11 cellular contexts compared by ENCODE assay signal in the genomic region with DNA sequence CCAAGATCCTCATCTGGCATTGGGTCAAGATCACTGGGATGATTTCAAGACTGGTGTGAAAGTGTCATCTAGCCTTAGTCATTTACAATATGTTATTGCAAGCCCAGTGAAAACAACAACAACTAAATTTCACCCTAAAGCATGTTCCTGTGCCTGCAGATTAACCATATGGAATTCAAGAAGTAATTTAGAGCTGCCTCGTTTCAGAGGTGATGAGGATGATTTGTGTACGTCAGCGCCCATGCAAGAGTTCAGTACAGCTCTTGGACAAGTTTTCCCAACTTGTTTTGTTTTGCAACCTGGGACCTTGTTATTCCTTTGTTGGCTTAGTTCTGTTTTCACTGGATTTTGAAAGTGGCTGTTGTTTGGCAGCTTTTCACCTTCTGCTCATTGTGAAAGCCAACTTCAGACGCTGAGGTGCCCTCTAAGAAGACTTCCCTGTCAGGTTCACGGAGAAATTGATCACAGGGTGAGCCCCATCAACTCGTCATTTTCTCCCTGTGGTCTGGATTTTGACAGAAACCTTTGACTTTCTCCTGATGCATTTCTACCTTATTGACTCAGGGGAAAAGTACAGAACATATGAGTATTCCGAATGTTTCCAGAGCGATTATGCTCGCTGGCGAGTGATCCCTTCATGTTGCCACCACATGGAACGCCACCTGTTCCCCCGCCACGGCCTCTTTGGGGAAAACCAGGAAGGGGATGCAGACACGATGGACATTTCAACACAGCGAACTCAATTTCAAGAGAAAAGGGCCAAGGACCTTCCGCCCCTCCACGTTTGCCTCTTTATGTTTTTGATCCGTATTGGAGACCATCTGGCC.
DNase-seq lines count a peak whose midpoint lies in the region; ATAC-seq and TF ChIP-seq lines count a peak whose summit lies in the region.
"Had no signal": no experiment of that assay in that cellular context is flagged by ENCODE, and none has a peak within 500 bp of the region (broad histone marks: within the 10 kb centered on the region; RNA-seq: fewer than 3 reads in every experiment).

No MANE protein-coding gene starts in this region.

- peaks cover 60% of the 10 kb centered on the region for H3K27me3 Mint-ChIP-seq in activated T-cell treated with anti-CD3 and anti-CD28 coated beads, Interleukin-2, amount 50 U/mL, for 24 hours
- peaks cover 40% of the 10 kb centered on the region for H3K27me3 Mint-ChIP-seq in activated CD4-positive, alpha-beta memory T cell treated with anti-CD3 and anti-CD28 coated beads, Interleukin-2, amount 10 ng/mL, durations not matched to agents 7 days and 5 days
- peaks cover 38% of the 10 kb centered on the region for H3K27me3 Mint-ChIP-seq in stimulated activated naive CD8-positive, alpha-beta T cell treated with anti-CD3 and anti-CD28 coated beads, Interleukin-15, Interleukin-2, amounts not matched to agents 100 ng/mL and 50 ng/mL, for 24 hours

- CTCF ChIA-PET in activated CD4-positive, alpha-beta memory T cell treated with anti-CD3 and anti-CD28 coated beads, Interleukin-2, amount 10 ng/mL, durations not matched to agents 7 days and 5 days (lab: Charles Lee): no interaction called here

- peak overlapping the region; percentile 38 for H3K4me3 Mint-ChIP-seq in activated T-cell treated with anti-CD3 and anti-CD28 coated beads, Interleukin-2, amount 50 U/mL, for 24 hours
- H3K4me3 Mint-ChIP-seq in activated CD4-positive, alpha-beta memory T cell treated with anti-CD3 and anti-CD28 coated beads, Interleukin-2, amount 10 ng/mL, durations not matched to agents 7 days and 5 days: peak overlapping the region; percentile 43
- H3K4me3 Mint-ChIP-seq in stimulated activated naive CD8-positive, alpha-beta T cell treated with anti-CD3 and anti-CD28 coated beads, Interleukin-15, Interleukin-2, amounts not matched to agents 100 ng/mL and 50 ng/mL, for 24 hours: peak overlapping the region; percentile 50

- no peaks in the 10 kb centered on the region for H3K9me3 ChIP-seq in upper lobe of right lung
- H3K9me3 ChIP-seq: vagina had no signal

- no peaks in the 10 kb centered on the region for H3K36me3 Mint-ChIP-seq in activated T-cell treated with anti-CD3 and anti-CD28 coated beads, Interleukin-2, amount 50 U/mL, for 24 hours (ENCODE audit: low read depth)
- no peaks in the 10 kb centered on the region for H3K36me3 Mint-ChIP-seq in activated CD4-positive, alpha-beta memory T cell treated with anti-CD3 and anti-CD28 coated beads, Interleukin-2, amount 10 ng/mL, durations not matched to agents 7 days and 5 days (ENCODE audit: low read depth)
- no peaks in the 10 kb centered on the region for H3K36me3 Mint-ChIP-seq in stimulated activated naive CD8-positive, alpha-beta T cell treated with anti-CD3 and anti-CD28 coated beads, Interleukin-15, Interleukin-2, amounts not matched to agents 100 ng/mL and 50 ng/mL, for 24 hours (ENCODE audit: low read depth)
- H3K36me3 Mint-ChIP-seq: activated naive CD4-positive, alpha-beta T cell treated with anti-CD3 and anti-CD28 coated beads, Interleukin-2, amount 50 U/mL, for 24 hours had no signal

- H3K4me1 ChIP-seq in upper lobe of right lung: no peaks in the 10 kb centered on the region
- H3K4me1 ChIP-seq: vagina had no signal

- TF ChIP-seq CTCF in fibroblast of mammary gland (conservative IDR thresholded peaks at IDR 0.05; ENCODE audit: control insufficient read depth, insufficient read depth, low read depth, low read length) (no peak), upper lobe of right lung (IDR thresholded peaks at IDR 0.05) (no peak)

- H3K4me3 ChIP-seq in fibroblast of mammary gland (ENCODE audit: control insufficient read depth, low read depth, low read length): peak overlapping the region; percentile 17
- no peak overlapping the region for H3K4me3 ChIP-seq in upper lobe of right lung
- H3K4me3 ChIP-seq: vagina had no signal

- TF ChIP-seq POLR2A in GM18505 (IDR thresholded peaks at IDR 0.05; ENCODE audit: borderline replicate concordance, extremely low read depth, insufficient read depth, insufficient read length): no peak

- peak overlapping the region; percentile 95 for H3K27ac Mint-ChIP-seq in activated T-cell treated with anti-CD3 and anti-CD28 coated beads, Interleukin-2, amount 50 U/mL, for 24 hours
- peak overlapping the region; percentile 92 for H3K27ac Mint-ChIP-seq in activated CD4-positive, alpha-beta memory T cell treated with anti-CD3 and anti-CD28 coated beads, Interleukin-2, amount 10 ng/mL, durations not matched to agents 7 days and 5 days
- peak overlapping the region; percentile 93 for H3K27ac Mint-ChIP-seq in stimulated activated naive CD8-positive, alpha-beta T cell treated with anti-CD3 and anti-CD28 coated beads, Interleukin-15, Interleukin-2, amounts not matched to agents 100 ng/mL and 50 ng/mL, for 24 hours

- POLR2A ChIA-PET in activated CD4-positive, alpha-beta memory T cell treated with anti-CD3 and anti-CD28 coated beads, Interleukin-2, amount 10 ng/mL, durations not matched to agents 7 days and 5 days (lab: Charles Lee): interaction anchor here (1.4 kb wide), 2 partner anchors 59 to 87 kb away, joined by 4 to 16 read pairs; no protein-coding TSS in a partner anchor

- DNase-seq in activated T-cell treated with anti-CD3 and anti-CD28 coated beads, Interleukin-2, amount 50 U/mL, for 24 hours: no peak
- DNase-seq in activated T-cell treated with anti-CD3 and anti-CD28 coated beads, Interleukin-2, amount 50 U/mL, for 1 hour: no peak
- DNase-seq in activated CD4-positive, alpha-beta memory T cell treated with anti-CD3 and anti-CD28 coated beads, Interleukin-2, amount 10 ng/mL, durations not matched to agents 7 days and 5 days: no peak
- peak; percentile 97 for DNase-seq in fibroblast of mammary gland (ENCODE audit: low read depth)
- no peak for DNase-seq in H4 (ENCODE audit: low spot score)
- DNase-seq in upper lobe of right lung: no peak

- H3K27me3 ChIP-seq in upper lobe of right lung: peaks cover 6% of the 10 kb centered on the region
- H3K27me3 ChIP-seq: vagina had no signal

- H3K36me3 ChIP-seq in upper lobe of right lung: no peaks in the 10 kb centered on the region
- H3K36me3 ChIP-seq: vagina had no signal

- peaks cover 27% of the 10 kb centered on the region for H3K4me1 Mint-ChIP-seq in activated T-cell treated with anti-CD3 and anti-CD28 coated beads, Interleukin-2, amount 50 U/mL, for 24 hours (ENCODE audit: low read depth)
- H3K4me1 Mint-ChIP-seq in activated CD4-positive, alpha-beta memory T cell treated with anti-CD3 and anti-CD28 coated beads, Interleukin-2, amount 10 ng/mL, durations not matched to agents 7 days and 5 days: peaks cover 29% of the 10 kb centered on the region
- peaks cover 39% of the 10 kb centered on the region for H3K4me1 Mint-ChIP-seq in stimulated activated naive CD8-positive, alpha-beta T cell treated with anti-CD3 and anti-CD28 coated beads, Interleukin-15, Interleukin-2, amounts not matched to agents 100 ng/mL and 50 ng/mL, for 24 hours (ENCODE audit: low read depth)

- no peak overlapping the region for H3K27ac ChIP-seq in upper lobe of right lung
- H3K27ac ChIP-seq: C4-2B, vagina had no signal

- ATAC-seq in upper lobe of right lung: no peak
- ATAC-seq in GM18505 (IDR thresholded peaks at IDR 0.05; ENCODE audit: unreplicated experiment): no peak

- H3K9me3 Mint-ChIP-seq in activated T-cell treated with anti-CD3 and anti-CD28 coated beads, Interleukin-2, amount 50 U/mL, for 24 hours: peaks cover 16% of the 10 kb centered on the region
- peaks cover 24% of the 10 kb centered on the region for H3K9me3 Mint-ChIP-seq in activated CD4-positive, alpha-beta memory T cell treated with anti-CD3 and anti-CD28 coated beads, Interleukin-2, amount 10 ng/mL, durations not matched to agents 7 days and 5 days
- H3K9me3 Mint-ChIP-seq in stimulated activated naive CD8-positive, alpha-beta T cell treated with anti-CD3 and anti-CD28 coated beads, Interleukin-15, Interleukin-2, amounts not matched to agents 100 ng/mL and 50 ng/mL, for 24 hours: peaks cover 21% of the 10 kb centered on the region

- intact Hi-C loops in upper lobe of right lung (cut with DNase I): no loop called here
